1 cellular context compared by ENCODE assay signal in genomic region chr12:100154472-100155247, GRCh38.
A peak's percentile ranks its signal among the peaks of the same experiment; 100 is the strongest.
TF ChIP-seq lines count a peak whose summit lies in the region.

No MANE protein-coding gene starts in this region.

TF ChIP-seq in K562, 482 proteins besides CTCF, POLR2A, EP300 and RAD21 (continued from another document):
- TF ChIP-seq CBFA2T3 (IDR thresholded peaks at IDR 0.05) (peak; percentile 53), TRIM24 (IDR thresholded peaks at IDR 0.05) (peak in 1 of 2 experiments; percentile 43; a peak in 1 of 4 replicates), SMC3 (conservative IDR thresholded peaks at IDR 0.05; ENCODE audit: insufficient read depth, low read depth, low read length) (peak; percentile 24; the same call in 1 of the 2 replicates), MAZ (CRISPR knock-in tag; conservative IDR thresholded peaks at IDR 0.05 in 1 of 2, IDR thresholded peaks at IDR 0.05 in 1 of 2) (0 out of 4 replicates have a peak, but pooled peaks have one; percentile 29 to 51), SP1 (CRISPR knock-in tag; IDR thresholded peaks at IDR 0.05) (no peak), ATF6 (CRISPR knock-in tag; IDR thresholded peaks at IDR 0.05) (no peak), TFAP4 (CRISPR knock-in tag; IDR thresholded peaks at IDR 0.05; ENCODE audit: borderline replicate concordance) (peak; percentile 80), YY1 (IDR thresholded peaks at IDR 0.05; ENCODE audit: borderline replicate concordance in 1 of 3, control insufficient read depth in 1 of 3, extremely low read depth in 1 of 3, insufficient read depth in 3 of 3, insufficient read length in 1 of 3, insufficient replicate concordance in 2 of 3, low read depth in 1 of 3, low read length in 2 of 3) (peak in 1 of 3 experiments; percentile 69), CTCFL (IDR thresholded peaks at IDR 0.05; ENCODE audit: borderline replicate concordance, insufficient read depth, low read depth, low read length, poor library complexity, severe bottlenecking) (peak; percentile 31), CBX3 (IDR thresholded peaks at IDR 0.05; ENCODE audit: borderline replicate concordance in 1 of 2, low read length in 2 of 2) (peak in 1 of 2 experiments; percentile 74; a peak in 1 of 3 replicates), MAX (CRISPR knock-in tag; IDR thresholded peaks at IDR 0.05) (0 out of 2 replicates have a peak, but pooled peaks have one; percentile 27), USF1 (CRISPR knock-in tag; IDR thresholded peaks at IDR 0.05) (no peak), CGGBP1 (CRISPR knock-in tag; IDR thresholded peaks at IDR 0.05) (no peak), RB1 (IDR thresholded peaks at IDR 0.05; ENCODE audit: low read depth) (peak; percentile 22; the same call in 1 of the 2 replicates), ZZZ3 (IDR thresholded peaks at IDR 0.05) (no peak)
